Comparison of ENCODE assay signal across 10 cellular contexts in the genomic region with DNA sequence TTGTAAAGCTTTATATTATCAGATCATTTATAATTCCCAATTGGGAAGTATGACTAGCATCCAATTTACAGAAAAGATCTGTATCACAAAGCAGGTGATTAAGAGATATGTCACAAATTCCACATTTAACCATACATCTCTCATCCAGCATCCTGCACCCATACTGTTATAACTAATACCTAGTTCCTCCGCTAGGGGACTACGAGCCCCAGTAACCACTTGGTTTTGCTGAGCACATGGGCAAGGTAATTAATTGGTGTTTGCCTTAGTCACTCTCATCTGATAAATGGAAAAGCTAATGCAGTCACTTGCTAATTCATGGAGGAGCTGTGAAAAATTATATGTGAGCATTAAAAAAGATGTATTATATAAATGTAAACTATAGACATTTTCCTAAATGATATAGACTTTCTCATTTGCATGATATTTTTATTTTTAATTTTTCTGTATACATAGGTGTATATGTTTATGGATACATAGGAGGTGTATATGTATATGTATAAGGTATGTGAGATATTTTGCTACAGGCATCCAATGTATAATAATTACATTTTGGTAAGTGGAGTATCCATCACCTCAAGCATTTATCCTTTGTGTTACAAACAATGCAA.
A peak's percentile ranks its signal among the peaks of the same experiment; 100 is the strongest.
DNase-seq lines count a peak whose midpoint lies in the region; ATAC-seq and TF ChIP-seq lines count a peak whose summit lies in the region.
"Had no signal": no experiment of that assay in that cellular context is flagged by ENCODE, and none has a peak within 500 bp of the region (broad histone marks: within the 10 kb centered on the region; RNA-seq: fewer than 3 reads in every experiment).

No MANE protein-coding gene starts in this region.

- no peaks in the 10 kb centered on the region for H3K4me1 ChIP-seq in tibial artery

- peak; percentile 8 for DNase-seq in SW480 (ENCODE audit: low spot score)
- no peak for DNase-seq in mesothelial cell of epicardium (ENCODE audit: low spot score in 2 of 2, unreplicated experiment in 2 of 2)
- no peak for DNase-seq in stimulated activated CD4-positive, alpha-beta T cell treated with anti-CD3 and anti-CD28 coated beads, Interleukin-1b, Interleukin-23, amount 100 ng/mL, for 48 hours
- DNase-seq in tibial artery: no peak
- no peak for DNase-seq in NCI-H128 (lab: John Stamatoyannopoulos, UW; ENCODE audit: unreplicated experiment)
- DNase-seq: naive B cell had no signal

- no peaks in the 10 kb centered on the region for H3K27me3 Mint-ChIP-seq in mesothelial cell of epicardium (ENCODE audit: low read depth)
- H3K27me3 Mint-ChIP-seq: naive B cell had no signal

- H3K27ac Mint-ChIP-seq in mesothelial cell of epicardium: no peak overlapping the region
- H3K27ac Mint-ChIP-seq: naive B cell had no signal

- no peaks in the 10 kb centered on the region for H3K36me3 Mint-ChIP-seq in mesothelial cell of epicardium
- H3K36me3 Mint-ChIP-seq: naive B cell had no signal

- peaks cover 0 to 6% (median 0%) of the 10 kb centered on the region in 3 donors for H3K9me3 ChIP-seq in tibial artery

- peak; percentile 57; the same call in 1 of the 2 replicates for TF ChIP-seq CTCF in GM12875 (IDR thresholded peaks at IDR 0.05; ENCODE audit: borderline replicate concordance, insufficient read depth, low read depth, low read length)
- TF ChIP-seq CTCF in mesothelial cell of epicardium (IDR thresholded peaks at IDR 0.05; ENCODE audit: unreplicated experiment): peak; percentile 23
- TF ChIP-seq CTCF in tibial artery (IDR thresholded peaks at IDR 0.05): peak in 1 of 2 experiments; percentile 4

- H3K36me3 ChIP-seq in tibial artery: no peaks in the 10 kb centered on the region

- intact Hi-C loops in tibial artery (cut with DNase I; ENCODE audit: low total_unique reads): no loop called here

- H3K9me3 Mint-ChIP-seq in mesothelial cell of epicardium: peaks cover 43% of the 10 kb centered on the region

- no peak overlapping the region for H3K4me3 Mint-ChIP-seq in mesothelial cell of epicardium
- H3K4me3 Mint-ChIP-seq: naive B cell had no signal

- peaks cover 5% of the 10 kb centered on the region for H3K4me1 Mint-ChIP-seq in mesothelial cell of epicardium
- H3K4me1 Mint-ChIP-seq: naive B cell had no signal

- H3K27ac ChIP-seq in tibial artery: no peak overlapping the region
- H3K27ac ChIP-seq: epithelial cell of prostate, SK-N-MC had no signal

- H3K4me3 ChIP-seq in GM12875 (ENCODE audit: low read depth, low read length) (no peak overlapping the region), tibial artery (no peak overlapping the region)
- H3K4me3 ChIP-seq: SK-N-MC had no signal

- H3K27me3 ChIP-seq in tibial artery: no peaks in the 10 kb centered on the region

- peak; percentile 58 for ATAC-seq in HG02763 (IDR thresholded peaks at IDR 0.05; ENCODE audit: unreplicated experiment)
